ENCODE assay signal across 23 cellular contexts in genomic region chr5:165370233-165370632, GRCh38.
"Had no signal": no experiment of that assay in that cellular context is flagged by ENCODE, and none has a peak within 500 bp of the region (broad histone marks: within the 10 kb centered on the region; RNA-seq: fewer than 3 reads in every experiment).

No MANE protein-coding gene starts in this region.

- FAIRE-seq: endometrium, keratinocyte had no signal

- H3K4me3 Mint-ChIP-seq: dendritic cell treated with granulocyte-macrophage colony-stimulating factor and Interleukin-4, amounts not matched to agents 40 ng/mL and 50 ng/mL, for 4 days; effector memory CD8-positive, alpha-beta T cell; endodermal cell; immature natural killer cell; mesothelial cell of epicardium had no signal

- H3K9me3 ChIP-seq: colonic mucosa, gastroesophageal sphincter, heart left ventricle, left lung, lower lobe of right lung, mucosa of descending colon had no signal

- DNase-seq: colonic mucosa; cortex of kidney; effector CD8-positive, alpha-beta T cell; effector memory CD8-positive, alpha-beta T cell; endodermal cell; erythroblast; heart left ventricle; hypothalamus; immature natural killer cell; left cardiac atrium; left lung; left ventricle myocardium superior; lower lobe of right lung; mucosa of descending colon had no signal

- H3K27ac Mint-ChIP-seq: dendritic cell treated with granulocyte-macrophage colony-stimulating factor and Interleukin-4, amounts not matched to agents 40 ng/mL and 50 ng/mL, for 4 days; effector memory CD8-positive, alpha-beta T cell; endodermal cell; immature natural killer cell; mesothelial cell of epicardium had no signal

- H3K4me1 Mint-ChIP-seq: endodermal cell, immature natural killer cell had no signal

- H3K36me3 Mint-ChIP-seq: immature natural killer cell, mesothelial cell of epicardium had no signal

- H3K4me1 ChIP-seq: colonic mucosa, foreskin keratinocyte, gastroesophageal sphincter, heart left ventricle, left lung, lower lobe of right lung had no signal

- H3K27me3 Mint-ChIP-seq: dendritic cell treated with granulocyte-macrophage colony-stimulating factor and Interleukin-4, amounts not matched to agents 40 ng/mL and 50 ng/mL, for 4 days; effector memory CD8-positive, alpha-beta T cell had no signal

- H3K9me3 Mint-ChIP-seq: endodermal cell, mesothelial cell of epicardium had no signal

- H3K4me3 ChIP-seq: colonic mucosa, gastroesophageal sphincter, heart left ventricle, hepatocyte, left lung, lower lobe of right lung, mucosa of descending colon had no signal

- ATAC-seq: effector memory CD8-positive, alpha-beta T cell; esophagus mucosa; foreskin keratinocyte; gastroesophageal sphincter; heart left ventricle; left cardiac atrium; left lung; left ventricle myocardium superior; lower lobe of right lung; mucosa of descending colon had no signal

- H3K27me3 ChIP-seq: colonic mucosa, foreskin keratinocyte, gastroesophageal sphincter, heart left ventricle, hepatocyte, left lung had no signal

- H3K27ac ChIP-seq: colonic mucosa, epithelial cell of prostate, foreskin keratinocyte, gastroesophageal sphincter, heart left ventricle, hepatocyte, left lung, lower lobe of right lung had no signal

- H3K36me3 ChIP-seq: colonic mucosa, gastroesophageal sphincter, heart left ventricle, left lung, lower lobe of right lung had no signal
